In the genomic region with DNA sequence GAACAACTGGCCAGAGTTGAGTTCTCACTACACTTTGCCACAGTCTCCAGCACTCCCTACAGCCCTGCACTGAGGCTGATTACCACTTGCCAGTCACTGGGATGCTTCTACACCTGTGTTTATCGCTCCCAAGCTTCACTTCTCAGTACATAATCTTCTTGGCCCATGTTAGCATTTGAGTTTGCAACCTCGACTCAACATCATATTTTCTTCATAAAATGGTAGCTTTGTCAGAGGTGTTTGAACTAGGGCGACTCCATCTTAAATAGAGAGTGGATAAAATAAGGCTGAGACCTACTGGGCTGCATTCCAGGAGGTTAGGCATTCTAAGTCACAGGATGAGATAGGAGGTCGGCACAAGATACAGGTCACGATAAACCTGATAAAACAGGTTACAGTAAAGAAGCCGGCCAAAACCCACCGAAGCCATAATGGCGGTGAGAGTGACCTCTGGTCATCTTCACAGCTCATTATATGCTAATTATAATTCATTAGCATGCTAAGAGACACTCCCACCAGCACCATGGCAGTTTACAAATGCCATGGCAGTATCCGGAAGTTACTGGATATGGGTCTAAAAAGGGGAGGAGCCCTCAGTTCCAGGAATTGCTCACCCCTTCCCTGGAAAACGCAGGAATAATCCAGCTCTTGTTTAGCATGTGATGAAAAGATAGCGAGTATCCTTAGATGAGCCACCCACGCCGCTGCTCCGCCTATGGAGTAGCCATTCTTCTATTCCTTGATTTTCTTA, we compare ENCODE assay signal across 19 cellular contexts.
DNase-seq lines count a peak whose midpoint lies in the region; ATAC-seq and TF ChIP-seq lines count a peak whose summit lies in the region.
"Had no signal": no experiment of that assay in that cellular context is flagged by ENCODE, and none has a peak within 500 bp of the region (broad histone marks: within the 10 kb centered on the region; RNA-seq: fewer than 3 reads in every experiment).

No MANE protein-coding gene starts in this region.

- peak overlapping the region; percentile 96 for H3K27ac ChIP-seq in hepatocyte
- no peak overlapping the region for H3K27ac ChIP-seq in heart right ventricle
- H3K27ac ChIP-seq in colonic mucosa, result no peak overlapping the region
- H3K27ac ChIP-seq: BLaER1, lower lobe of right lung, neutrophil, psoas muscle had no signal

- H3K9ac ChIP-seq in colonic mucosa (ENCODE audit: low read depth in 2 of 2, low read length in 2 of 2), result no peak overlapping the region
- H3K9ac ChIP-seq: BLaER1 had no signal

- no peaks in the 10 kb centered on the region for H3K27me3 ChIP-seq in hepatocyte
- H3K27me3 ChIP-seq in heart right ventricle, result no peaks in the 10 kb centered on the region
- no peaks in the 10 kb centered on the region for H3K27me3 ChIP-seq in colonic mucosa
- H3K27me3 ChIP-seq: BLaER1, body of pancreas, neutrophil had no signal

- no peak overlapping the region for H3K4me3 Mint-ChIP-seq in natural killer cell treated with Interleukin-12 subunit alpha and Interleukin-12 subunit beta and Interleukin-15 and Interleukin-18, amount 100 ng/mL, for 72 hours
- no peak overlapping the region for H3K4me3 Mint-ChIP-seq in natural killer cell
- H3K4me3 Mint-ChIP-seq in activated T-helper 17 cell treated with anti-CD3 and anti-CD28 coated beads, Interleukin-2, amount 50 U/mL, for 72 hours, result peak overlapping the region; percentile 48
- H3K4me3 Mint-ChIP-seq: activated naive CD8-positive, alpha-beta T cell treated with anti-CD3 and anti-CD28 coated beads, Interleukin-2, amount 50 U/mL, for 24 hours had no signal

- no peak overlapping the region for H2AFZ ChIP-seq in hepatocyte

- H3K4me1 Mint-ChIP-seq in natural killer cell treated with Interleukin-12 subunit alpha and Interleukin-12 subunit beta and Interleukin-15 and Interleukin-18, amount 100 ng/mL, for 72 hours (ENCODE audit: low read depth in 2 of 2), result peaks cover 53 to 56% of the 10 kb centered on the region in 2 donors
- peaks cover 23 to 26% of the 10 kb centered on the region in 2 donors for H3K4me1 Mint-ChIP-seq in natural killer cell
- peaks cover 52% of the 10 kb centered on the region for H3K4me1 Mint-ChIP-seq in activated T-helper 17 cell treated with anti-CD3 and anti-CD28 coated beads, Interleukin-2, amount 50 U/mL, for 72 hours

- H3K27me3 Mint-ChIP-seq in natural killer cell treated with Interleukin-12 subunit alpha and Interleukin-12 subunit beta and Interleukin-15 and Interleukin-18, amount 100 ng/mL, for 72 hours, result no peaks in the 10 kb centered on the region
- H3K27me3 Mint-ChIP-seq in natural killer cell (ENCODE audit: low read depth in 2 of 2), result no peaks in the 10 kb centered on the region
- H3K27me3 Mint-ChIP-seq in activated T-helper 17 cell treated with anti-CD3 and anti-CD28 coated beads, Interleukin-2, amount 50 U/mL, for 72 hours, result no peaks in the 10 kb centered on the region
- H3K27me3 Mint-ChIP-seq: activated naive CD8-positive, alpha-beta T cell treated with anti-CD3 and anti-CD28 coated beads, Interleukin-2, amount 50 U/mL, for 24 hours had no signal

- no peak overlapping the region for H3K4me2 ChIP-seq in hepatocyte
- H3K4me2 ChIP-seq: BLaER1 had no signal

- DNase-seq in natural killer cell treated with Interleukin-12 subunit alpha and Interleukin-12 subunit beta and Interleukin-15 and Interleukin-18, amount 100 ng/mL, for 72 hours (ENCODE audit: low spot score), result no peak
- DNase-seq in natural killer cell (no peak), hepatocyte (ENCODE audit: low spot score) (no peak), heart right ventricle (no peak), left lobe of liver (ENCODE audit: low spot score) (no peak), colonic mucosa (no peak)
- DNase-seq: activated gamma-delta T cell; activated naive CD8-positive, alpha-beta T cell treated with anti-CD3 and anti-CD28 coated beads, Interleukin-2, amount 50 U/mL, for 24 hours; lower lobe of right lung; MM.1S; NCI-H1417; psoas muscle; SHP77 treated with DMSO at 0.1 percent for 48 hours; stimulated activated CD4-positive, alpha-beta T cell treated with anti-CD3 and anti-CD28 coated beads, Interleukin-1b, Interleukin-23, amount 100 ng/mL, for 48 hours had no signal

- H3K4me1 ChIP-seq in hepatocyte (ENCODE audit: insufficient read depth), result peaks cover 34% of the 10 kb centered on the region
- peaks cover 0 to 67% (median 24%) of the 10 kb centered on the region in 9 donors for H3K4me1 ChIP-seq in heart right ventricle
- H3K4me1 ChIP-seq in colonic mucosa, result no peaks in the 10 kb centered on the region

- H3K36me3 Mint-ChIP-seq in natural killer cell treated with Interleukin-12 subunit alpha and Interleukin-12 subunit beta and Interleukin-15 and Interleukin-18, amount 100 ng/mL, for 72 hours, result no peaks in the 10 kb centered on the region
- H3K36me3 Mint-ChIP-seq in natural killer cell, result no peaks in the 10 kb centered on the region
- peaks cover 7% of the 10 kb centered on the region for H3K36me3 Mint-ChIP-seq in activated T-helper 17 cell treated with anti-CD3 and anti-CD28 coated beads, Interleukin-2, amount 50 U/mL, for 72 hours (ENCODE audit: low read depth)

- H3K9me3 Mint-ChIP-seq in natural killer cell treated with Interleukin-12 subunit alpha and Interleukin-12 subunit beta and Interleukin-15 and Interleukin-18, amount 100 ng/mL, for 72 hours, result no peaks in the 10 kb centered on the region
- no peaks in the 10 kb centered on the region for H3K9me3 Mint-ChIP-seq in natural killer cell
- no peaks in the 10 kb centered on the region for H3K9me3 Mint-ChIP-seq in activated T-helper 17 cell treated with anti-CD3 and anti-CD28 coated beads, Interleukin-2, amount 50 U/mL, for 72 hours
- H3K9me3 Mint-ChIP-seq: activated naive CD8-positive, alpha-beta T cell treated with anti-CD3 and anti-CD28 coated beads, Interleukin-2, amount 50 U/mL, for 24 hours had no signal

- H4K20me1 ChIP-seq in hepatocyte (ENCODE audit: insufficient read depth, poor library complexity, severe bottlenecking), result no peaks in the 10 kb centered on the region
- H4K20me1 ChIP-seq: BLaER1 had no signal

- H3K9me3 ChIP-seq in hepatocyte (ENCODE audit: low read depth), result no peaks in the 10 kb centered on the region
- H3K9me3 ChIP-seq in heart right ventricle, result no peaks in the 10 kb centered on the region
- H3K9me3 ChIP-seq in colonic mucosa, result no peaks in the 10 kb centered on the region
- H3K9me3 ChIP-seq: BLaER1, body of pancreas, lower lobe of right lung, neutrophil, psoas muscle had no signal

- peak overlapping the region; percentile 84 to 96 for H3K27ac Mint-ChIP-seq in natural killer cell treated with Interleukin-12 subunit alpha and Interleukin-12 subunit beta and Interleukin-15 and Interleukin-18, amount 100 ng/mL, for 72 hours
- peak overlapping the region in 1 of 2 donors; percentile 93 for H3K27ac Mint-ChIP-seq in natural killer cell
- H3K27ac Mint-ChIP-seq in activated T-helper 17 cell treated with anti-CD3 and anti-CD28 coated beads, Interleukin-2, amount 50 U/mL, for 72 hours, result peak overlapping the region; percentile 89
- H3K27ac Mint-ChIP-seq: activated naive CD8-positive, alpha-beta T cell treated with anti-CD3 and anti-CD28 coated beads, Interleukin-2, amount 50 U/mL, for 24 hours had no signal

- WGBS in hepatocyte (ENCODE audit: low lambda C conversion rate, missing lambda C conversion rate), result 83% methylated on average over 14 of the region's 14 CpGs
- 87 to 89% methylated on average over 14 of the region's 14 CpGs for whole genome bisulfite sequencing in heart right ventricle, 2 donors

- no peak for ATAC-seq in natural killer cell treated with Interleukin-12 subunit alpha and Interleukin-12 subunit beta and Interleukin-15 and Interleukin-18, amount 100 ng/mL, for 72 hours
- ATAC-seq in natural killer cell, result no peak
- no peak for ATAC-seq in activated T-helper 17 cell treated with anti-CD3 and anti-CD28 coated beads, Interleukin-2, amount 50 U/mL, for 72 hours (replicated peaks)
- ATAC-seq in heart right ventricle, result no peak
- no peak for ATAC-seq in left lobe of liver
- ATAC-seq in GM21528 (IDR thresholded peaks at IDR 0.05; ENCODE audit: low FRiP score, unreplicated experiment), result no peak
- ATAC-seq: activated naive CD8-positive, alpha-beta T cell treated with anti-CD3 and anti-CD28 coated beads, Interleukin-2, amount 50 U/mL, for 24 hours; lower lobe of right lung; psoas muscle had no signal

- H3K4me3 ChIP-seq in hepatocyte (no peak overlapping the region), heart right ventricle (no peak overlapping the region), colonic mucosa (no peak overlapping the region)
- H3K4me3 ChIP-seq: BLaER1, body of pancreas, lower lobe of right lung, psoas muscle had no signal

- TF ChIP-seq CTCF in natural killer cell (IDR thresholded peaks at IDR 0.05) (no peak), hepatocyte (IDR thresholded peaks at IDR 0.05; ENCODE audit: poor library complexity) (no peak), heart right ventricle (IDR thresholded peaks at IDR 0.05) (no peak), colonic mucosa (IDR thresholded peaks at IDR 0.05) (no peak)

- H3K79me2 ChIP-seq in hepatocyte, result no peaks in the 10 kb centered on the region

- no peaks in the 10 kb centered on the region for H3K9me2 ChIP-seq in hepatocyte (replicated peaks; ENCODE audit: insufficient read depth)

- intact Hi-C loops in natural killer cell (cut with micrococcal nuclease), result loop anchor here (5.0 kb wide), 2 partner anchors 57 to 78 kb away; no protein-coding TSS in a partner anchor
- intact Hi-C loops in heart right ventricle (cut with DNase I), result no loop called here
- intact Hi-C loops in colonic mucosa (cut with DNase I), result no loop called here

- H3K36me3 ChIP-seq in hepatocyte (replicated peaks; ENCODE audit: insufficient read depth, low read depth) (no peaks in the 10 kb centered on the region), heart right ventricle (no peaks in the 10 kb centered on the region), colonic mucosa (no peaks in the 10 kb centered on the region)
- H3K36me3 ChIP-seq: BLaER1, lower lobe of right lung, neutrophil had no signal
